3 cellular contexts compared by ENCODE assay signal in genomic region chr3:10116928-10117327, GRCh38.
TF ChIP-seq lines count a peak whose summit lies in the region.

No MANE protein-coding gene starts in this region.

TF ChIP-seq in SK-N-SH, 30 proteins besides CTCF, POLR2A, EP300 and RAD21:
- TF ChIP-seq CHD2 (IDR thresholded peaks at IDR 0.05; ENCODE audit: low read length, partially characterized antibody) (no peak), SIN3A (IDR thresholded peaks at IDR 0.05; ENCODE audit: borderline replicate concordance, low read depth, low read length) (no peak), RCOR1 (IDR thresholded peaks at IDR 0.05; ENCODE audit: low read length) (no peak), TEAD4 (IDR thresholded peaks at IDR 0.05; ENCODE audit: borderline replicate concordance, insufficient read depth) (no peak), FOXM1 (IDR thresholded peaks at IDR 0.05; ENCODE audit: low read depth) (no peak), PBX3 (IDR thresholded peaks at IDR 0.05) (no peak), TAF1 (IDR thresholded peaks at IDR 0.05; ENCODE audit: borderline replicate concordance, low read depth, low read length) (no peak), GABPA (IDR thresholded peaks at IDR 0.05; ENCODE audit: low read depth) (no peak), MXI1 (IDR thresholded peaks at IDR 0.05; ENCODE audit: low read depth, low read length) (no peak), JUND (IDR thresholded peaks at IDR 0.05) (no peak), POLR2AphosphoS5 (IDR thresholded peaks at IDR 0.05; ENCODE audit: low read depth, low read length) (no peak), TCF12 (IDR thresholded peaks at IDR 0.05) (no peak)
- TF ChIP-seq, protein P1, sequence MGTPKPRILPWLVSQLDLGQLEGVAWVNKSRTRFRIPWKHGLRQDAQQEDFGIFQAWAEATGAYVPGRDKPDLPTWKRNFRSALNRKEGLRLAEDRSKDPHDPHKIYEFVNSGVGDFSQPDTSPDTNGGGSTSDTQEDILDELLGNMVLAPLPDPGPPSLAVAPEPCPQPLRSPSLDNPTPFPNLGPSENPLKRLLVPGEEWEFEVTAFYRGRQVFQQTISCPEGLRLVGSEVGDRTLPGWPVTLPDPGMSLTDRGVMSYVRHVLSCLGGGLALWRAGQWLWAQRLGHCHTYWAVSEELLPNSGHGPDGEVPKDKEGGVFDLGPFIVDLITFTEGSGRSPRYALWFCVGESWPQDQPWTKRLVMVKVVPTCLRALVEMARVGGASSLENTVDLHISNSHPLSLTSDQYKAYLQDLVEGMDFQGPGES (IDR thresholded peaks at IDR 0.05; ENCODE audit: low read depth, low read length) = no peak
- TF ChIP-seq, protein P2, sequence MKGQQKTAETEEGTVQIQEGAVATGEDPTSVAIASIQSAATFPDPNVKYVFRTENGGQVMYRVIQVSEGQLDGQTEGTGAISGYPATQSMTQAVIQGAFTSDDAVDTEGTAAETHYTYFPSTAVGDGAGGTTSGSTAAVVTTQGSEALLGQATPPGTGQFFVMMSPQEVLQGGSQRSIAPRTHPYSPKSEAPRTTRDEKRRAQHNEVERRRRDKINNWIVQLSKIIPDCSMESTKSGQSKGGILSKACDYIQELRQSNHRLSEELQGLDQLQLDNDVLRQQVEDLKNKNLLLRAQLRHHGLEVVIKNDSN (IDR thresholded peaks at IDR 0.05; ENCODE audit: borderline replicate concordance, low read depth) = no peak
TF ChIP-seq in SK-N-SH: peak in this region for 0.

TF ChIP-seq in SK-N-SH treated with all-trans-retinoic acid at 6 μM for 48 hours, 23 proteins besides CTCF, POLR2A, EP300 and RAD21:
- TF ChIP-seq PATZ1 (CRISPR knock-in tag; IDR thresholded peaks at IDR 0.05; ENCODE audit: borderline replicate concordance) = no peak
- TF ChIP-seq OSR1 (CRISPR knock-in tag; IDR thresholded peaks at IDR 0.05) = no peak
- TF ChIP-seq BACH2 (CRISPR knock-in tag; IDR thresholded peaks at IDR 0.05; ENCODE audit: borderline replicate concordance) = no peak
- no peak for TF ChIP-seq ZFP30 (CRISPR knock-in tag; IDR thresholded peaks at IDR 0.05)
- TF ChIP-seq TCF4 (CRISPR knock-in tag; IDR thresholded peaks at IDR 0.05; ENCODE audit: borderline replicate concordance) = no peak
- no peak for TF ChIP-seq ARNTL (CRISPR knock-in tag; IDR thresholded peaks at IDR 0.05; ENCODE audit: borderline replicate concordance, low read depth)
- TF ChIP-seq ISL1 (CRISPR knock-in tag; IDR thresholded peaks at IDR 0.05) = no peak
- no peak for TF ChIP-seq PPARA (CRISPR knock-in tag; IDR thresholded peaks at IDR 0.05; ENCODE audit: borderline replicate concordance)
- TF ChIP-seq TOX (CRISPR knock-in tag; IDR thresholded peaks at IDR 0.05; ENCODE audit: borderline replicate concordance) = no peak
- TF ChIP-seq, protein P3, sequence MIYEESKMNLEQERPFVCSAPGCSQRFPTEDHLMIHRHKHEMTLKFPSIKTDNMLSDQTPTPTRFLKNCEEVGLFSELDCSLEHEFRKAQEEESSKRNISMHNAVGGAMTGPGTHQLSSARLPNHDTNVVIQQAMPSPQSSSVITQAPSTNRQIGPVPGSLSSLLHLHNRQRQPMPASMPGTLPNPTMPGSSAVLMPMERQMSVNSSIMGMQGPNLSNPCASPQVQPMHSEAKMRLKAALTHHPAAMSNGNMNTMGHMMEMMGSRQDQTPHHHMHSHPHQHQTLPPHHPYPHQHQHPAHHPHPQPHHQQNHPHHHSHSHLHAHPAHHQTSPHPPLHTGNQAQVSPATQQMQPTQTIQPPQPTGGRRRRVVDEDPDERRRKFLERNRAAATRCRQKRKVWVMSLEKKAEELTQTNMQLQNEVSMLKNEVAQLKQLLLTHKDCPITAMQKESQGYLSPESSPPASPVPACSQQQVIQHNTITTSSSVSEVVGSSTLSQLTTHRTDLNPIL (CRISPR knock-in tag; IDR thresholded peaks at IDR 0.05; ENCODE audit: low read depth) = no peak
- TF ChIP-seq POU6F1 (CRISPR knock-in tag; IDR thresholded peaks at IDR 0.05; ENCODE audit: borderline replicate concordance, low read depth) = no peak
TF ChIP-seq in SK-N-SH treated with all-trans-retinoic acid at 6 μM for 48 hours: peak in this region for 0.

TF ChIP-seq in H1, 55 proteins besides CTCF, POLR2A, EP300 and RAD21:
- TF ChIP-seq BCL11A (IDR thresholded peaks at IDR 0.05; ENCODE audit: low read depth in 2 of 2, low read length in 2 of 2) (no peak), KDM1A (IDR thresholded peaks at IDR 0.05; ENCODE audit: borderline replicate concordance, low read length) (no peak), TBP (IDR thresholded peaks at IDR 0.05; ENCODE audit: low read depth, low read length) (no peak), RXRA (IDR thresholded peaks at IDR 0.05; ENCODE audit: insufficient read depth, low read depth, low read length) (no peak), EGR1 (IDR thresholded peaks at IDR 0.05; ENCODE audit: borderline replicate concordance, low read depth, low read length) (no peak), MAFK (IDR thresholded peaks at IDR 0.05; ENCODE audit: low read depth, low read length) (no peak), POLR2AphosphoS5 (IDR thresholded peaks at IDR 0.05; ENCODE audit: low read depth, low read length) (no peak), GABPA (IDR thresholded peaks at IDR 0.05; ENCODE audit: borderline replicate concordance, insufficient read depth, low read length) (no peak), RBBP5 (IDR thresholded peaks at IDR 0.05; ENCODE audit: borderline replicate concordance, low read depth, low read length) (no peak), RFX5 (IDR thresholded peaks at IDR 0.05; ENCODE audit: borderline replicate concordance, low read depth, low read length) (no peak), CBX8 (IDR thresholded peaks at IDR 0.05; ENCODE audit: borderline replicate concordance, low read depth, low read length) (no peak), PHF8 (conservative IDR thresholded peaks at IDR 0.05; ENCODE audit: low read depth, low read length) (no peak), TEAD4 (IDR thresholded peaks at IDR 0.05; ENCODE audit: low read depth, low read length) (no peak), JUND (IDR thresholded peaks at IDR 0.05; ENCODE audit: low read length) (no peak)
- TF ChIP-seq, protein P4, sequence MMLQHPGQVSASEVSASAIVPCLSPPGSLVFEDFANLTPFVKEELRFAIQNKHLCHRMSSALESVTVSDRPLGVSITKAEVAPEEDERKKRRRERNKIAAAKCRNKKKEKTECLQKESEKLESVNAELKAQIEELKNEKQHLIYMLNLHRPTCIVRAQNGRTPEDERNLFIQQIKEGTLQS (IDR thresholded peaks at IDR 0.05; ENCODE audit: insufficient read depth, low read depth, low read length) = no peak
TF ChIP-seq in H1: peak in this region for 0.
